In the genomic region with DNA sequence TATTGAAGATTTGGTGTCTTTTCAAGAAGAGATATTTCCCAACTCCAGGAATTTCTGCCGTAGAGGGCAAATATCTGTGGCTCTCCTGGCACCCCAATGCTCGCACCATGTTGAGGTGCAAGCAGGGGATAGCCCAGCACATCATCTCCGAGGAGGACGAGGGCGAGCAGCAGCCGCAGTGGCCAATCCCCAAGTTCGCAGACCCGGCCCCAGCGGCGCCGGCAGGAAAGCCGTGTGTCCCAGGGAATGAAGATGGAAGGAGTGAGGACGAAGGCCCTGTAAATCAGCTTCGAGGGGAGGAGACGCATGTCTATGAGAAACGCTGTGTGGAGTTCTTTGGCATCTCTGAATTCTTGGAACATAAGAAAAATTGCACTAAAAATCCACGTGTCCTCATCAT, we compare ENCODE assay signal across 37 cellular contexts.
"Had no signal": no experiment of that assay in that cellular context is flagged by ENCODE, and none has a peak within 500 bp of the region (broad histone marks: within the 10 kb centered on the region; RNA-seq: fewer than 3 reads in every experiment).

No MANE protein-coding gene starts in this region.

- H3K4me3 ChIP-seq: adrenal gland, ascending aorta, body of pancreas, breast epithelium, cardiac muscle cell had no signal

- H3K9me3 Mint-ChIP-seq: activated naive CD4-positive, alpha-beta T cell treated with anti-CD3 and anti-CD28 coated beads for 36 hours; activated naive CD4-positive, alpha-beta T cell treated with anti-CD3 and anti-CD28 coated beads, Interleukin-2, amount 10 ng/mL, durations not matched to agents 7 days and 5 days; activated naive CD4-positive, alpha-beta T cell treated with anti-CD3 and anti-CD28 coated beads, Interleukin-2, amount 50 U/mL, for 24 hours; activated naive CD8-positive, alpha-beta T cell treated with anti-CD3 and anti-CD28 coated beads, Interleukin-2, amount 50 U/mL, for 24 hours; activated T-cell treated with anti-CD3 and anti-CD28 coated beads, Interleukin-2, amount 50 U/mL, for 24 hours; activated T-helper 1 cell treated with anti-CD3 and anti-CD28 coated beads, Interleukin-12 subunit alpha, Interleukin-12 subunit beta, Interleukin-2, Interleukin-4 antibody, amounts not matched to agents 30 ng/mL and 10 ng/mL and 1 ng/mL, durations not matched to agents 14 hours and 24 hours and 36 hours had no signal

- H3K27ac ChIP-seq: adrenal gland, ascending aorta, body of pancreas, brain microvascular endothelial cell, breast epithelium, cardiac muscle cell had no signal

- H3K36me3 ChIP-seq: adrenal gland, ascending aorta, brain microvascular endothelial cell, breast epithelium, cardiac muscle cell had no signal

- ATAC-seq: activated naive CD4-positive, alpha-beta T cell treated with anti-CD3 and anti-CD28 coated beads, Interleukin-2, amount 50 U/mL, for 72 hours; activated naive CD8-positive, alpha-beta T cell treated with anti-CD3 and anti-CD28 coated beads, Interleukin-2, amount 50 U/mL, for 24 hours; activated T-cell treated with anti-CD3 and anti-CD28 coated beads, Interleukin-2, amount 50 U/mL, for 4 hours; activated T-cell treated with anti-CD3 and anti-CD28 coated beads, Interleukin-2, amount 50 U/mL, for 72 hours; activated T-helper 17 cell treated with anti-CD3 and anti-CD28 coated beads, Interleukin-2, amount 50 U/mL, for 72 hours; body of pancreas had no signal

- DNase-seq: activated effector memory CD4-positive, alpha-beta T cell treated with anti-CD3 and anti-CD28 coated beads, Interleukin-2, amount 50 U/mL, for 16 hours; activated effector memory CD4-positive, alpha-beta T cell treated with Interleukin-2 at 50 U/mL for 16 hours; activated gamma-delta T cell; activated gamma-delta T cell treated with Interleukin-2 at 50 U/mL for 16 hours; activated naive CD4-positive, alpha-beta T cell; activated naive CD4-positive, alpha-beta T cell treated with anti-CD3 and anti-CD28 coated beads for 36 hours; activated naive CD4-positive, alpha-beta T cell treated with anti-CD3 and anti-CD28 coated beads, Interleukin-2, amount 10 ng/mL, durations not matched to agents 7 days and 5 days; activated naive CD4-positive, alpha-beta T cell treated with anti-CD3 and anti-CD28 coated beads, Interleukin-2, amount 50 U/mL, for 16 hours; activated naive CD4-positive, alpha-beta T cell treated with Interleukin-2 at 50 U/mL for 16 hours; activated naive CD8-positive, alpha-beta T cell treated with anti-CD3 and anti-CD28 coated beads for 36 hours; activated naive CD8-positive, alpha-beta T cell treated with anti-CD3 and anti-CD28 coated beads, Interleukin-2, amount 10 ng/mL, durations not matched to agents 7 days and 5 days; activated naive CD8-positive, alpha-beta T cell treated with anti-CD3 and anti-CD28 coated beads, Interleukin-2, amount 50 U/mL, for 24 hours; activated T-cell treated with anti-CD3 and anti-CD28 coated beads, Interleukin-2, amount 50 U/mL, for 1 hour; activated T-cell treated with anti-CD3 and anti-CD28 coated beads, Interleukin-2, amount 50 U/mL, for 24 hours; activated T-cell treated with anti-CD3 and anti-CD28 coated beads, Interleukin-2, amount 50 U/mL, for 4 hours; activated T-cell treated with anti-CD3 and anti-CD28 coated beads, Interleukin-2, amount 50 U/mL, for 48 hours; activated T-cell treated with anti-CD3 and anti-CD28 coated beads, Interleukin-2, amount 50 U/mL, for 72 hours; adrenal gland; amniotic stem cell; amygdala; aorta; body of pancreas; brain microvascular endothelial cell; caudate nucleus; central memory CD4-positive, alpha-beta T cell; cerebellar nuclear complex had no signal

- H3K36me3 Mint-ChIP-seq: activated naive CD4-positive, alpha-beta T cell treated with anti-CD3 and anti-CD28 coated beads, Interleukin-2, amount 10 ng/mL, durations not matched to agents 7 days and 5 days; activated naive CD4-positive, alpha-beta T cell treated with anti-CD3 and anti-CD28 coated beads, Interleukin-2, amount 50 U/mL, for 24 hours; activated naive CD8-positive, alpha-beta T cell; activated naive CD8-positive, alpha-beta T cell treated with anti-CD3 and anti-CD28 coated beads for 36 hours; activated naive CD8-positive, alpha-beta T cell treated with anti-CD3 and anti-CD28 coated beads, Interleukin-2, amount 10 ng/mL, durations not matched to agents 7 days and 5 days; brain had no signal

- H3K27ac Mint-ChIP-seq: activated naive CD4-positive, alpha-beta T cell treated with anti-CD3 and anti-CD28 coated beads for 36 hours; activated naive CD4-positive, alpha-beta T cell treated with anti-CD3 and anti-CD28 coated beads, Interleukin-2, amount 10 ng/mL, durations not matched to agents 7 days and 5 days; activated naive CD4-positive, alpha-beta T cell treated with anti-CD3 and anti-CD28 coated beads, Interleukin-2, amount 50 U/mL, for 24 hours; activated naive CD4-positive, alpha-beta T cell treated with anti-CD3 and anti-CD28 coated beads, Interleukin-2, amount 50 U/mL, for 72 hours; activated naive CD8-positive, alpha-beta T cell; activated naive CD8-positive, alpha-beta T cell treated with anti-CD3 and anti-CD28 coated beads for 36 hours; activated naive CD8-positive, alpha-beta T cell treated with anti-CD3 and anti-CD28 coated beads, Interleukin-2, amount 10 ng/mL, durations not matched to agents 7 days and 5 days; activated naive CD8-positive, alpha-beta T cell treated with anti-CD3 and anti-CD28 coated beads, Interleukin-2, amount 50 U/mL, for 24 hours; activated T-cell treated with anti-CD3 and anti-CD28 coated beads, Interleukin-2, amount 50 U/mL, for 24 hours; activated T-cell treated with anti-CD3 and anti-CD28 coated beads, Interleukin-2, amount 50 U/mL, for 72 hours; activated T-helper 1 cell treated with anti-CD3 and anti-CD28 coated beads, Interleukin-12 subunit alpha, Interleukin-12 subunit beta, Interleukin-2, Interleukin-4 antibody, amounts not matched to agents 30 ng/mL and 10 ng/mL and 1 ng/mL, durations not matched to agents 14 hours and 24 hours and 36 hours; activated T-helper 17 cell treated with anti-CD3 and anti-CD28 coated beads, Interleukin-2, amount 50 U/mL, for 72 hours; activated T-helper 2 cell treated with anti-CD3 and anti-CD28 coated beads, Interferon-gamma antibody, Interleukin-2, Interleukin-4, amounts not matched to agents 10 μg/mL and 5 μg/mL and 100 μg/mL, durations not matched to agents 14 hours and 24 hours and 36 hours; brain had no signal

- H3K27me3 Mint-ChIP-seq: activated naive CD4-positive, alpha-beta T cell treated with anti-CD3 and anti-CD28 coated beads, Interleukin-2, amount 10 ng/mL, durations not matched to agents 7 days and 5 days; activated naive CD4-positive, alpha-beta T cell treated with anti-CD3 and anti-CD28 coated beads, Interleukin-2, amount 50 U/mL, for 24 hours; activated naive CD8-positive, alpha-beta T cell treated with anti-CD3 and anti-CD28 coated beads, Interleukin-2, amount 50 U/mL, for 24 hours; activated T-cell treated with anti-CD3 and anti-CD28 coated beads, Interleukin-2, amount 50 U/mL, for 24 hours; activated T-helper 17 cell treated with anti-CD3 and anti-CD28 coated beads, Interleukin-2, amount 50 U/mL, for 72 hours; brain; central memory CD8-positive, alpha-beta T cell had no signal

- H3K4me1 Mint-ChIP-seq: activated naive CD4-positive, alpha-beta T cell treated with anti-CD3 and anti-CD28 coated beads, Interleukin-2, amount 10 ng/mL, durations not matched to agents 7 days and 5 days; activated naive CD4-positive, alpha-beta T cell treated with anti-CD3 and anti-CD28 coated beads, Interleukin-2, amount 50 U/mL, for 24 hours; activated naive CD8-positive, alpha-beta T cell treated with anti-CD3 and anti-CD28 coated beads for 36 hours; activated naive CD8-positive, alpha-beta T cell treated with anti-CD3 and anti-CD28 coated beads, Interleukin-2, amount 10 ng/mL, durations not matched to agents 7 days and 5 days; activated naive CD8-positive, alpha-beta T cell treated with anti-CD3 and anti-CD28 coated beads, Interleukin-2, amount 50 U/mL, for 24 hours; activated T-helper 17 cell treated with anti-CD3 and anti-CD28 coated beads, Interleukin-2, amount 50 U/mL, for 72 hours; central memory CD8-positive, alpha-beta T cell had no signal

- H3K27me3 ChIP-seq: adrenal gland, ascending aorta, body of pancreas, brain microvascular endothelial cell, breast epithelium, cardiac muscle cell had no signal

- H3K4me3 Mint-ChIP-seq: activated naive CD4-positive, alpha-beta T cell treated with anti-CD3 and anti-CD28 coated beads for 36 hours; activated naive CD4-positive, alpha-beta T cell treated with anti-CD3 and anti-CD28 coated beads, Interleukin-2, amount 10 ng/mL, durations not matched to agents 7 days and 5 days; activated naive CD4-positive, alpha-beta T cell treated with anti-CD3 and anti-CD28 coated beads, Interleukin-2, amount 50 U/mL, for 24 hours; activated naive CD8-positive, alpha-beta T cell; activated naive CD8-positive, alpha-beta T cell treated with anti-CD3 and anti-CD28 coated beads for 36 hours; activated naive CD8-positive, alpha-beta T cell treated with anti-CD3 and anti-CD28 coated beads, Interleukin-2, amount 10 ng/mL, durations not matched to agents 7 days and 5 days; activated naive CD8-positive, alpha-beta T cell treated with anti-CD3 and anti-CD28 coated beads, Interleukin-2, amount 50 U/mL, for 24 hours; activated T-cell treated with anti-CD3 and anti-CD28 coated beads, Interleukin-2, amount 50 U/mL, for 24 hours; activated T-cell treated with anti-CD3 and anti-CD28 coated beads, Interleukin-2, amount 50 U/mL, for 4 hours; activated T-cell treated with anti-CD3 and anti-CD28 coated beads, Interleukin-2, amount 50 U/mL, for 72 hours; activated T-helper 1 cell treated with anti-CD3 and anti-CD28 coated beads, Interleukin-12 subunit alpha, Interleukin-12 subunit beta, Interleukin-2, Interleukin-4 antibody, amounts not matched to agents 30 ng/mL and 10 ng/mL and 1 ng/mL, durations not matched to agents 14 hours and 24 hours and 36 hours; activated T-helper 17 cell treated with anti-CD3 and anti-CD28 coated beads, Interleukin-2, amount 50 U/mL, for 72 hours; brain; central memory CD8-positive, alpha-beta T cell had no signal

- H3K9me3 ChIP-seq: adrenal gland, ascending aorta had no signal

- H3K4me1 ChIP-seq: adrenal gland, ascending aorta, body of pancreas, breast epithelium had no signal
